2 cellular contexts compared by ENCODE assay signal in the genomic region with DNA sequence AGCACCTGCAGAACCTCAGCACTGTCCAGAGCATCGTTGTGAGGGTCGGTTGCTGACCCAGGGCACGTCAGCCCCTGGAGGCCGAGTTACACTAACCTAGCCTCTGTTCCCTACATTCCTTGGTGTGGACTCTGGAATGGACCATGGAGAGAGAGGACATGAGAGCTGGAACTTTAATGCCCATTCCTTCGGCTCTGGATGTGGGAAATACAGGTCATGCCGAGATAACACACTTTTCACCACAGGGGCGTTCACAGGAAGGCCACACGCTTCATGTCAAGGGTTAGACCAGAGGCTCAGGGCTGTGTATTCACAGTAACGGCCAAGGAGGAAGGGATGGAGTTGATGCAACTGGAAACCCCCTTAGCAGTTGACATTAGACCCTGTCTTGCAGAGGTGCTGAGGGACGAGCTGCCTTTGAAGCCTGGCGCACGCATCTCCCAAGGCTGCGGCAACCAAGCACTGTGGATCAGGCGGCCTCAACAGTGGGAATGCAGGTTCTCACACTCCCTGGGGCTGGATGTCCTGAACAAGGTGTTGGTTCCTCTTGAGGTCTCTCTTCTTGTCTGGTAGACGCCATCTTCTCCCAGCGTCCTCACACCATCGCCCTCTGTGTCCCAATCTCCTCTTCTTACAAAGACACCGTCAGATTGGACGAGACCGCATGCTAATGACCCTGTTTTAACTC.
TF ChIP-seq lines count a peak whose summit lies in the region.

No MANE protein-coding gene starts in this region.

TF ChIP-seq in SK-N-SH, 30 proteins besides CTCF, POLR2A, EP300 and RAD21 (continued from another document):
- TF ChIP-seq, protein P1, sequence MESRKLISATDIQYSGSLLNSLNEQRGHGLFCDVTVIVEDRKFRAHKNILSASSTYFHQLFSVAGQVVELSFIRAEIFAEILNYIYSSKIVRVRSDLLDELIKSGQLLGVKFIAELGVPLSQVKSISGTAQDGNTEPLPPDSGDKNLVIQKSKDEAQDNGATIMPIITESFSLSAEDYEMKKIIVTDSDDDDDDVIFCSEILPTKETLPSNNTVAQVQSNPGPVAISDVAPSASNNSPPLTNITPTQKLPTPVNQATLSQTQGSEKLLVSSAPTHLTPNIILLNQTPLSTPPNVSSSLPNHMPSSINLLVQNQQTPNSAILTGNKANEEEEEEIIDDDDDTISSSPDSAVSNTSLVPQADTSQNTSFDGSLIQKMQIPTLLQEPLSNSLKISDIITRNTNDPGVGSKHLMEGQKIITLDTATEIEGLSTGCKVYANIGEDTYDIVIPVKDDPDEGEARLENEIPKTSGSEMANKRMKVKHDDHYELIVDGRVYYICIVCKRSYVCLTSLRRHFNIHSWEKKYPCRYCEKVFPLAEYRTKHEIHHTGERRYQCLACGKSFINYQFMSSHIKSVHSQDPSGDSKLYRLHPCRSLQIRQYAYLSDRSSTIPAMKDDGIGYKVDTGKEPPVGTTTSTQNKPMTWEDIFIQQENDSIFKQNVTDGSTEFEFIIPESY (IDR thresholded peaks at IDR 0.05; ENCODE audit: borderline replicate concordance, low read depth), result no peak
- no peak for TF ChIP-seq TAF1 (IDR thresholded peaks at IDR 0.05; ENCODE audit: borderline replicate concordance, low read depth, low read length)
- no peak for TF ChIP-seq YY1 (IDR thresholded peaks at IDR 0.05; ENCODE audit: low read depth)
- no peak for TF ChIP-seq CHD2 (IDR thresholded peaks at IDR 0.05; ENCODE audit: low read length, partially characterized antibody)

TF ChIP-seq in SK-N-SH treated with all-trans-retinoic acid at 6 μM for 48 hours, 23 proteins besides CTCF, POLR2A, EP300 and RAD21 (continued from another document):
- TF ChIP-seq CSRNP3 (CRISPR knock-in tag; IDR thresholded peaks at IDR 0.05) (no peak), PATZ1 (CRISPR knock-in tag; IDR thresholded peaks at IDR 0.05; ENCODE audit: borderline replicate concordance) (no peak), ZFP30 (CRISPR knock-in tag; IDR thresholded peaks at IDR 0.05) (no peak), ZNF70 (CRISPR knock-in tag; IDR thresholded peaks at IDR 0.05) (no peak), PPARA (CRISPR knock-in tag; IDR thresholded peaks at IDR 0.05; ENCODE audit: borderline replicate concordance) (no peak), ZFP3 (CRISPR knock-in tag; IDR thresholded peaks at IDR 0.05) (no peak), ZC3H10 (CRISPR knock-in tag; IDR thresholded peaks at IDR 0.05) (no peak), CSDC2 (CRISPR knock-in tag; IDR thresholded peaks at IDR 0.05) (no peak), TOX (CRISPR knock-in tag; IDR thresholded peaks at IDR 0.05; ENCODE audit: borderline replicate concordance) (no peak), ISL1 (CRISPR knock-in tag; IDR thresholded peaks at IDR 0.05) (no peak), SNAI2 (CRISPR knock-in tag; IDR thresholded peaks at IDR 0.05) (no peak), OSR1 (CRISPR knock-in tag; IDR thresholded peaks at IDR 0.05) (no peak), TCF4 (CRISPR knock-in tag; IDR thresholded peaks at IDR 0.05; ENCODE audit: borderline replicate concordance) (no peak)
